ENCODE assay signal across 26 cellular contexts in the genomic region with DNA sequence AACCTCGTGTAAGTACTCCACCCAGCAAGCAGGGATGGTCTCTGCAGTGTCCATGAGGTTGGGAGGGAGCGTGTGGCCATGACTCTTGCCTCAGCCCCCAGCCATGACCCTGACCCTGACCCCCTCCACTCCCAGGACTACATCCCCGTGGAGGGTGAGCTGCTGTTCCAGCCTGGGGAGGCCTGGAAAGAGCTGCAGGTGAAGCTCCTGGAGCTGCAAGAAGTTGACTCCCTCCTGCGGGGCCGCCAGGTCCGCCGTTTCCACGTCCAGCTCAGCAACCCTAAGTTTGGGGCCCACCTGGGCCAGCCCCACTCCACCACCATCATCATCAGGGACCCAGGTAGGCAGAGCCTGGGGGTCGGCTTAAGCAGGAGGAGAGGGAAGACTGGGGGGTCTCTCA.
"Had no signal": no experiment of that assay in that cellular context is flagged by ENCODE, and none has a peak within 500 bp of the region (broad histone marks: within the 10 kb centered on the region; RNA-seq: fewer than 3 reads in every experiment).

No MANE protein-coding gene starts in this region.

- H3K27ac ChIP-seq: esophagus muscularis mucosa, heart right ventricle, lower lobe of right lung, pancreas, upper lobe of left lung had no signal

- H3K4me3 ChIP-seq: coronary artery, esophagus muscularis mucosa, heart right ventricle, lower lobe of right lung, pancreas, smooth muscle cell, stomach, testis, tibial artery, upper lobe of left lung had no signal

- DNase-seq: dermis blood vessel endothelial cell; effector memory CD4-positive, alpha-beta T cell; foreskin melanocyte; glutamatergic neuron; heart right ventricle; hippocampal formation; kidney glomerular epithelial cell; left ventricle myocardium superior; lower lobe of right lung; naive thymus-derived CD8-positive, alpha-beta T cell; nephron progenitor cell; occipital lobe; retina; stimulated activated CD4-positive, alpha-beta T cell treated with anti-CD3 and anti-CD28 coated beads, Interleukin-12 subunit alpha, Interleukin-12 subunit beta, amount 100 ng/mL, for 4 hours; stimulated activated CD4-positive, alpha-beta T cell treated with anti-CD3 and anti-CD28 coated beads, Interleukin-1b, Interleukin-23, amount 100 ng/mL, for 48 hours; stimulated activated CD4-positive, alpha-beta T cell treated with anti-CD3 and anti-CD28 coated beads, Interleukin-4, amount 100 ng/mL, for 1 hour; stimulated activated CD8-positive, alpha-beta memory T cell treated with anti-CD3 and anti-CD28 coated beads, Interleukin-4, amount 100 ng/mL, for 48 hours; stimulated activated naive CD4-positive, alpha-beta T cell treated with Interleukin-2 at 50 U/mL for 16 hours; stomach; testis; tibial artery; upper lobe of left lung had no signal

- ATAC-seq: lower lobe of right lung, pancreas had no signal

- H3K27me3 ChIP-seq: esophagus muscularis mucosa, heart right ventricle, pancreas, stomach, testis, tibial artery, upper lobe of left lung had no signal

- H3K36me3 ChIP-seq: pancreas had no signal

- H3K9me3 ChIP-seq: esophagus muscularis mucosa, heart right ventricle, lower lobe of right lung, pancreas, stomach, testis, tibial artery, upper lobe of left lung had no signal

- H3K4me1 ChIP-seq: pancreas had no signal

- H3K4me2 ChIP-seq: smooth muscle cell had no signal
